Comparison of ENCODE assay signal across 9 cellular contexts in genomic region chr21:34630536-34631143, GRCh38. TPM values are rescaled to one million over a fixed set of nuclear protein-coding genes. Genes with fewer than 3 reads are reported as not detected.
DNase-seq lines count a peak whose midpoint lies in the region; ATAC-seq and TF ChIP-seq lines count a peak whose summit lies in the region.
"Had no signal": no experiment of that assay in that cellular context is flagged by ENCODE, and none has a peak within 500 bp of the region (broad histone marks: within the 10 kb centered on the region; RNA-seq: fewer than 3 reads in every experiment).

No MANE protein-coding gene starts in this region.

- H3K36me3 ChIP-seq in hepatocyte (replicated peaks; ENCODE audit: insufficient read depth, low read depth): no peaks in the 10 kb centered on the region
- no peaks in the 10 kb centered on the region for H3K36me3 ChIP-seq in spleen
- H3K36me3 ChIP-seq: BLaER1 treated with 17β-estradiol and CSF1 and Interleukin-3, amounts not matched to agents 10 nM and 100 nM had no signal

- no peak overlapping the region for H3K4me2 ChIP-seq in hepatocyte
- H3K4me2 ChIP-seq: BLaER1 treated with 17β-estradiol and CSF1 and Interleukin-3, amounts not matched to agents 10 nM and 100 nM had no signal

- no peak overlapping the region for H3K4me3 Mint-ChIP-seq in HFFc6

- H3K27ac ChIP-seq in hepatocyte (no peak overlapping the region), spleen (no peak overlapping the region)
- H3K27ac ChIP-seq: BLaER1 treated with 17β-estradiol and CSF1 and Interleukin-3, amounts not matched to agents 10 nM and 100 nM had no signal

- H3K36me3 Mint-ChIP-seq in HFFc6 (ENCODE audit: low read depth): no peaks in the 10 kb centered on the region

- H3K9me3 Mint-ChIP-seq in HFFc6: no peaks in the 10 kb centered on the region

- 10% methylated on average over 6 of the region's 6 CpGs for WGBS in hepatocyte (ENCODE audit: low lambda C conversion rate, missing lambda C conversion rate)
- WGBS in spleen, 5 donors: 12 to 21% (median 15%) methylated on average over 6 of the region's 6 CpGs

- H3K9me2 ChIP-seq in hepatocyte (replicated peaks; ENCODE audit: insufficient read depth): no peaks in the 10 kb centered on the region

- H3K27me3 ChIP-seq in hepatocyte (no peaks in the 10 kb centered on the region), spleen (replicated peaks in 1 of 7) (peaks cover 0 to 18% (median 0%) of the 10 kb centered on the region in 7 donors)
- H3K27me3 ChIP-seq: BLaER1 treated with 17β-estradiol and CSF1 and Interleukin-3, amounts not matched to agents 10 nM and 100 nM had no signal

- peak; percentile 56 to 62 for DNase-seq in NCI-H524 (lab: John Stamatoyannopoulos, UW)
- DNase-seq in NCI-H524 treated with DMSO at 0.1 percent for 48 hours (lab: John Stamatoyannopoulos, UW): no peak
- DNase-seq in HFFc6: peak; percentile 36
- peak; percentile 32 for DNase-seq in NCI-H748 treated with DMSO at 0.1 percent for 48 hours (lab: John Stamatoyannopoulos, UW)
- peak; percentile 77 for DNase-seq in astrocyte of the hippocampus (ENCODE audit: low read depth, low spot score)
- peak; percentile 67 for DNase-seq in hepatocyte (ENCODE audit: low spot score)
- no peak for DNase-seq in spleen

- TF ChIP-seq CTCF in HFFc6 (IDR thresholded peaks at IDR 0.05) (peak; percentile 94), hepatocyte (IDR thresholded peaks at IDR 0.05; ENCODE audit: poor library complexity) (peak; percentile 82), spleen (IDR thresholded peaks at IDR 0.05 in 8 of 11, conservative IDR thresholded peaks at IDR 0.05 in 3 of 11) (peak; percentile 67 to 90 (median 83))

- no peak overlapping the region for H2AFZ ChIP-seq in hepatocyte

- H3K4me1 ChIP-seq in hepatocyte (ENCODE audit: insufficient read depth) (no peaks in the 10 kb centered on the region), spleen (no peaks in the 10 kb centered on the region)

- no peaks in the 10 kb centered on the region for H4K20me1 ChIP-seq in hepatocyte (ENCODE audit: insufficient read depth, poor library complexity, severe bottlenecking)
- H4K20me1 ChIP-seq: BLaER1 treated with 17β-estradiol and CSF1 and Interleukin-3, amounts not matched to agents 10 nM and 100 nM had no signal

- H3K4me1 Mint-ChIP-seq in HFFc6 (ENCODE audit: low read depth): no peaks in the 10 kb centered on the region

- peaks cover 41% of the 10 kb centered on the region for H3K27me3 Mint-ChIP-seq in HFFc6 (ENCODE audit: insufficient read depth)

- TF ChIP-seq POLR2A in spleen (IDR thresholded peaks at IDR 0.05): no peak

- no peak overlapping the region for H3K4me3 ChIP-seq in hepatocyte
- H3K4me3 ChIP-seq in spleen: no peak overlapping the region
- H3K4me3 ChIP-seq: BLaER1 treated with 17β-estradiol and CSF1 and Interleukin-3, amounts not matched to agents 10 nM and 100 nM had no signal

- intact Hi-C loops in spleen (cut with DNase I; ENCODE audit: low total_unique reads): no loop called here

- H3K27ac Mint-ChIP-seq in HFFc6: no peak overlapping the region

- no peaks in the 10 kb centered on the region for H3K9me3 ChIP-seq in hepatocyte (ENCODE audit: low read depth)
- no peaks in the 10 kb centered on the region for H3K9me3 ChIP-seq in spleen

- no peaks in the 10 kb centered on the region for H3K79me2 ChIP-seq in hepatocyte

- no peak for ATAC-seq in HG02938 (IDR thresholded peaks at IDR 0.05; ENCODE audit: unreplicated experiment)

RNA-seq across cellular contexts. Expression of gene RCAN1, which starts 15.7 kb away (rescaled TPM):
- 10 to 100 TPM; 60.8 to 87.2 (median 66.1) TPM for total RNA-seq in HFFc6 (2021; fragmentation: NEBNext Ultra II Directional; extraction: Animal tissue kit (Norgen Biotek cat#: 25700))
- total RNA-seq in hepatocyte (98.2 and 113 TPM in 2 replicates), spleen (10 to 100 TPM; 14.0 to 28.6 (median 14.8) TPM)
- polyA plus RNA-seq in hepatocyte (79.4 and 98.9 TPM in 2 replicates), spleen (10 to 100 TPM in 1 of 3 donors, 1 to 10 TPM in 2; 5.3 to 15.9 (median 8.1) TPM)

RNA-seq across cellular contexts. Expression of gene CLIC6, which starts 38.2 kb away (rescaled TPM):
- total RNA-seq in HFFc6 (2021; fragmentation: NEBNext Ultra II Directional; extraction: Animal tissue kit (Norgen Biotek cat#: 25700)): not detected
- 12.4 and 16.7 TPM in 2 replicates for total RNA-seq in hepatocyte
- 7.2 and 9.9 TPM in 2 replicates for polyA plus RNA-seq in hepatocyte
- total RNA-seq in spleen: 1 to 10 TPM in 5 of 7 donors, under 1 TPM in 2; 0.93 to 1.9 (median 1.3) TPM
- polyA plus RNA-seq in spleen: 1 to 10 TPM; 1.1 to 1.8 (median 1.1) TPM

Comparison
In these comparisons a context has a peak if more than half of its experiments do, and no peak if none do; other contexts are left out.
1. DNase-seq: peak in NCI-H524 (2 of 2), HFFc6 (single experiment), NCI-H748 treated with DMSO at 0.1 percent for 48 hours (single experiment), astrocyte of the hippocampus (single experiment) and hepatocyte (single experiment); none in NCI-H524 treated with DMSO at 0.1 percent for 48 hours (single experiment) and spleen (single experiment).
2. Peak in every context shown above with its lines, with median percentiles within 50 percentile points of each other: CTCF ChIP-seq.